In genomic region chr11:21048626-21049025, GRCh38 we compare ENCODE assay signal across 30 cellular contexts.
"Had no signal": no experiment of that assay in that cellular context is flagged by ENCODE, and none has a peak within 500 bp of the region (broad histone marks: within the 10 kb centered on the region; RNA-seq: fewer than 3 reads in every experiment).

No MANE protein-coding gene starts in this region.

- H3K4me1 Mint-ChIP-seq: activated CD4-positive, alpha-beta memory T cell treated with anti-CD3 and anti-CD28 coated beads, Interleukin-2, amount 10 ng/mL, durations not matched to agents 7 days and 5 days; activated CD4-positive, alpha-beta T cell treated with anti-CD3 and anti-CD28 coated beads, Interleukin-2, amount 10 ng/mL, durations not matched to agents 7 days and 5 days; activated naive CD4-positive, alpha-beta T cell treated with anti-CD3 and anti-CD28 coated beads, Interleukin-2, amount 10 ng/mL, durations not matched to agents 7 days and 5 days; activated naive CD8-positive, alpha-beta T cell treated with anti-CD3 and anti-CD28 coated beads, Interleukin-2, amount 10 ng/mL, durations not matched to agents 7 days and 5 days; brain; central memory CD8-positive, alpha-beta T cell had no signal

- H3K27me3 ChIP-seq: ascending aorta, breast epithelium, cardiac muscle cell, colonic mucosa, esophagus squamous epithelium, gastroesophageal sphincter had no signal

- H3K27ac Mint-ChIP-seq: activated CD4-positive, alpha-beta memory T cell treated with anti-CD3 and anti-CD28 coated beads, Interleukin-2, amount 10 ng/mL, durations not matched to agents 7 days and 5 days; activated CD4-positive, alpha-beta T cell treated with anti-CD3 and anti-CD28 coated beads, Interleukin-2, amount 10 ng/mL, durations not matched to agents 7 days and 5 days; activated naive CD4-positive, alpha-beta T cell treated with anti-CD3 and anti-CD28 coated beads, Interleukin-2, amount 10 ng/mL, durations not matched to agents 7 days and 5 days; activated naive CD4-positive, alpha-beta T cell treated with anti-CD3 and anti-CD28 coated beads, Interleukin-2, amount 50 U/mL, for 72 hours; activated naive CD8-positive, alpha-beta T cell treated with anti-CD3 and anti-CD28 coated beads, Interleukin-2, amount 10 ng/mL, durations not matched to agents 7 days and 5 days; activated T-cell treated with anti-CD3 and anti-CD28 coated beads, Interleukin-2, amount 50 U/mL, for 24 hours; activated T-cell treated with anti-CD3 and anti-CD28 coated beads, Interleukin-2, amount 50 U/mL, for 72 hours; brain had no signal

- H2AFZ ChIP-seq: hepatocyte had no signal

- H3K36me3 Mint-ChIP-seq: activated naive CD4-positive, alpha-beta T cell treated with anti-CD3 and anti-CD28 coated beads, Interleukin-2, amount 10 ng/mL, durations not matched to agents 7 days and 5 days; activated naive CD4-positive, alpha-beta T cell treated with anti-CD3 and anti-CD28 coated beads, Interleukin-2, amount 50 U/mL, for 72 hours; activated naive CD8-positive, alpha-beta T cell treated with anti-CD3 and anti-CD28 coated beads, Interleukin-2, amount 10 ng/mL, durations not matched to agents 7 days and 5 days; brain had no signal

- FAIRE-seq: endometrium, endothelial cell of umbilical vein had no signal

- H3K27me3 Mint-ChIP-seq: activated CD4-positive, alpha-beta memory T cell treated with anti-CD3 and anti-CD28 coated beads, Interleukin-2, amount 10 ng/mL, durations not matched to agents 7 days and 5 days; activated CD4-positive, alpha-beta T cell treated with anti-CD3 and anti-CD28 coated beads, Interleukin-2, amount 10 ng/mL, durations not matched to agents 7 days and 5 days; activated naive CD4-positive, alpha-beta T cell treated with anti-CD3 and anti-CD28 coated beads, Interleukin-2, amount 10 ng/mL, durations not matched to agents 7 days and 5 days; activated naive CD8-positive, alpha-beta T cell treated with anti-CD3 and anti-CD28 coated beads, Interleukin-2, amount 10 ng/mL, durations not matched to agents 7 days and 5 days; activated T-cell treated with anti-CD3 and anti-CD28 coated beads, Interleukin-2, amount 50 U/mL, for 24 hours; brain; central memory CD8-positive, alpha-beta T cell had no signal

- H3K4me1 ChIP-seq: ascending aorta, breast epithelium, colonic mucosa, esophagus squamous epithelium, gastroesophageal sphincter, heart right ventricle had no signal

- H3K36me3 ChIP-seq: ascending aorta, breast epithelium, cardiac muscle cell, colonic mucosa, esophagus squamous epithelium, gastroesophageal sphincter, heart right ventricle had no signal

- H3K9me3 Mint-ChIP-seq: activated CD4-positive, alpha-beta memory T cell treated with anti-CD3 and anti-CD28 coated beads, Interleukin-2, amount 10 ng/mL, durations not matched to agents 7 days and 5 days; activated CD4-positive, alpha-beta T cell treated with anti-CD3 and anti-CD28 coated beads, Interleukin-2, amount 10 ng/mL, durations not matched to agents 7 days and 5 days; activated naive CD8-positive, alpha-beta T cell treated with anti-CD3 and anti-CD28 coated beads, Interleukin-2, amount 10 ng/mL, durations not matched to agents 7 days and 5 days; activated T-cell treated with anti-CD3 and anti-CD28 coated beads, Interleukin-2, amount 50 U/mL, for 24 hours; activated T-cell treated with anti-CD3 and anti-CD28 coated beads, Interleukin-2, amount 50 U/mL, for 72 hours; brain had no signal

- H3K4me2 ChIP-seq: hepatocyte had no signal

- H3K4me3 Mint-ChIP-seq: activated CD4-positive, alpha-beta memory T cell treated with anti-CD3 and anti-CD28 coated beads, Interleukin-2, amount 10 ng/mL, durations not matched to agents 7 days and 5 days; activated CD4-positive, alpha-beta T cell treated with anti-CD3 and anti-CD28 coated beads, Interleukin-2, amount 10 ng/mL, durations not matched to agents 7 days and 5 days; activated naive CD4-positive, alpha-beta T cell treated with anti-CD3 and anti-CD28 coated beads, Interleukin-2, amount 10 ng/mL, durations not matched to agents 7 days and 5 days; activated naive CD8-positive, alpha-beta T cell treated with anti-CD3 and anti-CD28 coated beads, Interleukin-2, amount 10 ng/mL, durations not matched to agents 7 days and 5 days; activated T-cell treated with anti-CD3 and anti-CD28 coated beads, Interleukin-2, amount 50 U/mL, for 24 hours; activated T-cell treated with anti-CD3 and anti-CD28 coated beads, Interleukin-2, amount 50 U/mL, for 72 hours; brain; central memory CD8-positive, alpha-beta T cell had no signal

- ATAC-seq: activated naive CD4-positive, alpha-beta T cell treated with anti-CD3 and anti-CD28 coated beads, Interleukin-2, amount 50 U/mL, for 72 hours; activated T-cell treated with anti-CD3 and anti-CD28 coated beads, Interleukin-2, amount 50 U/mL, for 72 hours; gastroesophageal sphincter; heart right ventricle had no signal

- H3K79me2 ChIP-seq: hepatocyte had no signal

- H3K27ac ChIP-seq: ascending aorta, breast epithelium, cardiac muscle cell, colonic mucosa, epithelial cell of prostate, esophagus squamous epithelium, gastroesophageal sphincter, heart right ventricle, hepatocyte had no signal

- H3K4me3 ChIP-seq: ascending aorta, breast epithelium, cardiac muscle cell, colonic mucosa, esophagus squamous epithelium, gastroesophageal sphincter, heart right ventricle, hepatocyte had no signal

- DNase-seq: activated CD4-positive, alpha-beta memory T cell treated with anti-CD3 and anti-CD28 coated beads, Interleukin-2, amount 10 ng/mL, durations not matched to agents 7 days and 5 days; activated CD4-positive, alpha-beta T cell treated with anti-CD3 and anti-CD28 coated beads for 1 hour; activated CD4-positive, alpha-beta T cell treated with anti-CD3 and anti-CD28 coated beads for 4 hours; activated CD4-positive, alpha-beta T cell treated with anti-CD3 and anti-CD28 coated beads, Interleukin-2, amount 10 ng/mL, durations not matched to agents 7 days and 5 days; activated CD4-positive, alpha-beta T cell treated with anti-CD3 and anti-CD28 coated beads, Interleukin-2, amount 50 U/mL, for 4 hours; activated CD8-positive, alpha-beta memory T cell treated with anti-CD3 and anti-CD28 coated beads, Interleukin-2, amount 50 U/mL, for 48 hours; activated gamma-delta T cell; activated naive CD4-positive, alpha-beta T cell; activated naive CD4-positive, alpha-beta T cell treated with anti-CD3 and anti-CD28 coated beads, Interleukin-2, amount 10 ng/mL, durations not matched to agents 7 days and 5 days; activated naive CD8-positive, alpha-beta T cell treated with anti-CD3 and anti-CD28 coated beads, Interleukin-2, amount 10 ng/mL, durations not matched to agents 7 days and 5 days; activated T-cell treated with anti-CD3 and anti-CD28 coated beads for 4 hours; activated T-cell treated with anti-CD3 and anti-CD28 coated beads, Interleukin-2, amount 50 U/mL, for 24 hours; activated T-cell treated with anti-CD3 and anti-CD28 coated beads, Interleukin-2, amount 50 U/mL, for 72 hours; colonic mucosa; effector CD8-positive, alpha-beta T cell; esophagus squamous epithelium; foreskin melanocyte; heart right ventricle; T-helper 2 cell had no signal

- H3K9me3 ChIP-seq: ascending aorta, breast epithelium, colonic mucosa, esophagus squamous epithelium, gastroesophageal sphincter, heart right ventricle had no signal
